7 cellular contexts compared by ENCODE assay signal in genomic region chr1:18740617-18741016, GRCh38.
"Had no signal": no experiment of that assay in that cellular context is flagged by ENCODE, and none has a peak within 500 bp of the region (broad histone marks: within the 10 kb centered on the region; RNA-seq: fewer than 3 reads in every experiment).

No MANE protein-coding gene starts in this region.

- H3K4me1 Mint-ChIP-seq: IgD-negative memory B cell had no signal

- H3K27ac Mint-ChIP-seq: IgD-negative memory B cell had no signal

- H3K27ac ChIP-seq: HL-60 had no signal

- ATAC-seq: HepG2 had no signal

- H3K4me3 Mint-ChIP-seq: IgD-negative memory B cell had no signal

- H3K36me3 Mint-ChIP-seq: IgD-negative memory B cell had no signal

- DNase-seq: IMR-90, KBM-7, KG1 had no signal

- FAIRE-seq: HepG2, HTR-8/SVneo had no signal
